Comparison of ENCODE assay signal across 13 cellular contexts in the genomic region with DNA sequence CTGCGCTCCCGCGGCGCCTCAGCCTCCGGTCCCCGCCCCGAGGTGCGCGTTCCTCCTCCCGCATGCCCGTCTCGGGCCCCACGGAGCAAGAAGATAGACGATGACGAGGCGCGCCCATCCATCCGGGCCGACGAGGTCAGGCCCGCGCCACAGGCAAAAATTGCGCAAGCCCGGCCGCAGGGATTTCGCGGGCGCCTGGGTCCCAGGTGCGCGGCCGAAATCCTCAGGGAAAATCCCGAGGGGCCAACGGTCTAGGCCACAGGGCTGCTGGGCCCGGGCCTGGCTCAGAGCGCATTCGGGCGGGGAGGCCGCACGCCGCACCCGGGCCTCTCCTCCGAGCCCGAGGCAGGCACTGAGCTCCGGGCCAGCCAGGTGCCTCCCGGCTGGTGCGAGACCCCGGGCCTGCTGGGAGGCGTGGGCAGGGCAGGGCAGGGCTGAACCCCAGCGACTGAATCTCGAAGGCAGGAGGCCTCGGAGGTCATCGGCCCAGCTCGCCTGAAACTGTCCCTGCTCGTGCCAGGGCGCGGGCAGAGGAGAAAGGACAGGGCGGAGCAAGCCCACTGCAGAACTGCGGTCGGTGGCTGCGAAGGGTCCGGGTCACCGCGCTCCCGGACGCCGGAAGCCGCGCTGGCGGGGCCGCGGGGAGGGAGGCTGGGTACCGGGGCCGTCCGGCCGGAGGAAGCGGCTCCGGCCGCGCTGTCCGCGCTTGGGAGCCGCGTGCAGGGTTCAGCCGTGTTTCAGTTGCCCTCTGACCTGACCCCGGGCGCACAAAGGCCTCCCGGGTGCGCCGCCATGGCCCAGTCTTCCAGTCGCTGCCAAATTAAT.
DNase-seq lines count a peak whose midpoint lies in the region; TF ChIP-seq lines count a peak whose summit lies in the region.
"Had no signal": no experiment of that assay in that cellular context is flagged by ENCODE, and none has a peak within 500 bp of the region (broad histone marks: within the 10 kb centered on the region; RNA-seq: fewer than 3 reads in every experiment).

No MANE protein-coding gene starts in this region.

- peaks cover 17% of the 10 kb centered on the region for H3K4me1 Mint-ChIP-seq in activated naive CD8-positive, alpha-beta T cell (ENCODE audit: low read depth)
- H3K4me1 Mint-ChIP-seq in chondrocyte (ENCODE audit: low read depth): peaks cover 12% of the 10 kb centered on the region
- peaks cover 10% of the 10 kb centered on the region for H3K4me1 Mint-ChIP-seq in activated CD4-positive, alpha-beta memory T cell treated with anti-CD3 and anti-CD28 coated beads, Interleukin-2, amount 10 ng/mL, durations not matched to agents 7 days and 5 days

- no peak overlapping the region for H3K27ac Mint-ChIP-seq in activated naive CD8-positive, alpha-beta T cell
- H3K27ac Mint-ChIP-seq in chondrocyte (ENCODE audit: unreplicated experiment): no peak overlapping the region
- no peak overlapping the region for H3K27ac Mint-ChIP-seq in activated CD4-positive, alpha-beta memory T cell treated with anti-CD3 and anti-CD28 coated beads, Interleukin-2, amount 10 ng/mL, durations not matched to agents 7 days and 5 days

- H3K27ac ChIP-seq in skin epidermis: no peak overlapping the region
- H3K27ac ChIP-seq: 22Rv1 had no signal

- peaks cover 34% of the 10 kb centered on the region for H3K27me3 Mint-ChIP-seq in activated naive CD8-positive, alpha-beta T cell
- no peaks in the 10 kb centered on the region for H3K27me3 Mint-ChIP-seq in chondrocyte (ENCODE audit: low read depth)
- H3K27me3 Mint-ChIP-seq in activated CD4-positive, alpha-beta memory T cell treated with anti-CD3 and anti-CD28 coated beads, Interleukin-2, amount 10 ng/mL, durations not matched to agents 7 days and 5 days: peaks cover 72% of the 10 kb centered on the region

- TF ChIP-seq CTCF in chondrocyte (IDR thresholded peaks at IDR 0.05): no peak

- CTCF ChIA-PET in activated CD4-positive, alpha-beta memory T cell treated with anti-CD3 and anti-CD28 coated beads, Interleukin-2, amount 10 ng/mL, durations not matched to agents 7 days and 5 days (lab: Charles Lee): no interaction called here

- POLR2A ChIA-PET in activated CD4-positive, alpha-beta memory T cell treated with anti-CD3 and anti-CD28 coated beads, Interleukin-2, amount 10 ng/mL, durations not matched to agents 7 days and 5 days (lab: Charles Lee): no interaction called here

- DNase-seq in DMS53 (lab: John Stamatoyannopoulos, UW): peak; percentile 53
- no peak for DNase-seq in DMS53 treated with DMSO at 0.1 percent for 48 hours (lab: John Stamatoyannopoulos, UW; ENCODE audit: unreplicated experiment)
- peak; percentile 24 for DNase-seq in iPS-NIHi7 (ENCODE audit: extremely low spot score)
- DNase-seq in central memory CD4-positive, alpha-beta T cell: no peak
- DNase-seq in chondrocyte (ENCODE audit: low spot score): no peak
- no peak for DNase-seq in activated CD4-positive, alpha-beta memory T cell treated with anti-CD3 and anti-CD28 coated beads, Interleukin-2, amount 10 ng/mL, durations not matched to agents 7 days and 5 days
- DNase-seq: cortex of kidney, DND-41, head of caudate nucleus, NCI-H2029 treated with DMSO at 0.1 percent for 48 hours had no signal

- H3K36me3 Mint-ChIP-seq in activated naive CD8-positive, alpha-beta T cell: peaks cover 11% of the 10 kb centered on the region
- H3K36me3 Mint-ChIP-seq in chondrocyte (ENCODE audit: low read depth): peaks cover 4% of the 10 kb centered on the region
- peaks cover 27% of the 10 kb centered on the region for H3K36me3 Mint-ChIP-seq in activated CD4-positive, alpha-beta memory T cell treated with anti-CD3 and anti-CD28 coated beads, Interleukin-2, amount 10 ng/mL, durations not matched to agents 7 days and 5 days (ENCODE audit: low read depth)

- peak overlapping the region; percentile 76 for H3K4me3 Mint-ChIP-seq in activated naive CD8-positive, alpha-beta T cell
- no peak overlapping the region for H3K4me3 Mint-ChIP-seq in chondrocyte (ENCODE audit: unreplicated experiment)
- H3K4me3 Mint-ChIP-seq in activated CD4-positive, alpha-beta memory T cell treated with anti-CD3 and anti-CD28 coated beads, Interleukin-2, amount 10 ng/mL, durations not matched to agents 7 days and 5 days: no peak overlapping the region

- peak overlapping the region in 4 of 7 experiments; percentile 2 to 16 (median 4) for H3K4me3 ChIP-seq in skin epidermis

- peaks cover 16% of the 10 kb centered on the region for H3K9me3 Mint-ChIP-seq in activated naive CD8-positive, alpha-beta T cell (ENCODE audit: low read depth)
- H3K9me3 Mint-ChIP-seq in chondrocyte (ENCODE audit: low read depth): peaks cover 24% of the 10 kb centered on the region
- peaks cover 19% of the 10 kb centered on the region for H3K9me3 Mint-ChIP-seq in activated CD4-positive, alpha-beta memory T cell treated with anti-CD3 and anti-CD28 coated beads, Interleukin-2, amount 10 ng/mL, durations not matched to agents 7 days and 5 days

Comparison
In these comparisons a context has a peak if more than half of its experiments do, and no peak if none do; other contexts are left out.
1. DNase-seq: peak in DMS53 (single experiment) and iPS-NIHi7 (single experiment); none in DMS53 treated with DMSO at 0.1 percent for 48 hours (single experiment), central memory CD4-positive, alpha-beta T cell (single experiment), chondrocyte (single experiment) and activated CD4-positive, alpha-beta memory T cell treated with anti-CD3 and anti-CD28 coated beads, Interleukin-2, amount 10 ng/mL, durations not matched to agents 7 days and 5 days (single experiment).